ENCODE assay signal across 22 cellular contexts in the genomic region with DNA sequence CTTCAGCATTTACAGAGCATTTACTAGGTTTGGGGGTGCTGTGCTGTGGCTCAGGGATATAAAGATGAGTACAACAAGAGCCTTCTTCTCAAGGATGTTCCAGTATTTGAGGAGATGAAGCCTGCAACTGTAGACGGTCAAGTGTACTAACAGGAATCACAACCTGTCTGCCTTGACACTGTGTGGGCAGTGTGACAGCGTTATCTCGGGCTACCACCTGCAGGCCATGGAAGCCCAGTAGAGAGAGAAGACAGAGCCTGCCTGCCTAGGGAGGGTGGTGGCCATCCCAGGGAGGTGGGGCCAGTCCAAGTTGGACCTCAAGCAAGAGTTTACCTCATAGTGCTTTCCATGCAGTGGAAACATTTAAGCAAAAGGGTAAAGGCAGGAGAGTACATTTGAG.
DNase-seq lines count a peak whose midpoint lies in the region; ATAC-seq, FAIRE-seq and TF ChIP-seq lines count a peak whose summit lies in the region.
"Had no signal": no experiment of that assay in that cellular context is flagged by ENCODE, and none has a peak within 500 bp of the region (broad histone marks: within the 10 kb centered on the region; RNA-seq: fewer than 3 reads in every experiment).

No MANE protein-coding gene starts in this region.

- intact Hi-C loops in K562 (cut with micrococcal nuclease) (no loop called here), posterior vena cava (cut with DNase I) (no loop called here)

- H4K20me1 ChIP-seq in K562 (replicated peaks; ENCODE audit: control insufficient read depth, insufficient read depth, low read length) = 0 out of 2 replicates have a peak, but pooled peaks cover 3% of the 10 kb centered on the region
- H4K20me1 ChIP-seq: BLaER1 treated with 17β-estradiol and CSF1 and Interleukin-3, amounts not matched to agents 10 nM and 100 nM had no signal

- H3K9ac ChIP-seq in K562 (ENCODE audit: insufficient read depth in 1 of 2, low read depth in 2 of 2, low read length in 2 of 2) = no peak overlapping the region
- no peak overlapping the region for H3K9ac ChIP-seq in neuronal stem cell (ENCODE audit: low read depth, low read length, poor library complexity)
- H3K9ac ChIP-seq: BLaER1 treated with 17β-estradiol and CSF1 and Interleukin-3, amounts not matched to agents 10 nM and 100 nM had no signal

- no peak overlapping the region for H3K23ac ChIP-seq in neuronal stem cell (ENCODE audit: low read depth, low read length, poor library complexity)

- no peak overlapping the region for H2AFZ ChIP-seq in K562 (ENCODE audit: low read depth, low read length)
- H2AFZ ChIP-seq in neuronal stem cell (ENCODE audit: low read length) = no peak overlapping the region

- ATAC-seq in K562 (peak; percentile 99), GM21528 (IDR thresholded peaks at IDR 0.05; ENCODE audit: low FRiP score, unreplicated experiment) (no peak)
- ATAC-seq: A549; CD8-positive, alpha-beta T cell had no signal

- H3K36me3 ChIP-seq in K562 (ENCODE audit: control insufficient read depth, insufficient read depth, low read length) (no peaks in the 10 kb centered on the region), neuronal stem cell (replicated peaks in 1 of 2; ENCODE audit: control insufficient read depth in 2 of 2, insufficient read depth in 2 of 2, low read length in 2 of 2) (no peaks in the 10 kb centered on the region)
- H3K36me3 ChIP-seq: BLaER1 treated with 17β-estradiol and CSF1 and Interleukin-3, amounts not matched to agents 10 nM and 100 nM had no signal

- POLR2A ChIA-PET in K562 (lab: Yijun Ruan, JAX) = no interaction called here

- H3K14ac ChIP-seq in neuronal stem cell (ENCODE audit: low read length) = no peak overlapping the region

- H3K9me3 ChIP-seq in K562 (replicated peaks; ENCODE audit: control insufficient read depth, insufficient read depth, low read depth, low read length) (no peaks in the 10 kb centered on the region), neuronal stem cell (replicated peaks in 1 of 2; ENCODE audit: control insufficient read depth in 2 of 2, insufficient read depth in 1 of 2, low read depth in 1 of 2, low read length in 2 of 2) (no peaks in the 10 kb centered on the region)
- H3K9me3 ChIP-seq: A549, Caco-2 had no signal

- no peaks in the 10 kb centered on the region for H3K79me2 ChIP-seq in K562 (ENCODE audit: control insufficient read depth, insufficient read depth, low read length)

- no peak overlapping the region for H2BK120ac ChIP-seq in neuronal stem cell (ENCODE audit: low read depth, low read length)

- TF ChIP-seq RAD21 in K562 (CRISPR knock-in tag; conservative IDR thresholded peaks at IDR 0.05 in 1 of 2, IDR thresholded peaks at IDR 0.05 in 1 of 2) = peak in 1 of 2 experiments; percentile 52; a peak in 2 of 4 replicates

- H4K91ac ChIP-seq in neuronal stem cell (ENCODE audit: low read depth, low read length, poor library complexity) = peak overlapping the region; percentile 14

- H3K4me3 ChIP-seq in K562 (no peak overlapping the region), neuronal stem cell (ENCODE audit: low read length in 2 of 2) (no peak overlapping the region)
- H3K4me3 ChIP-seq: A549; BLaER1 treated with 17β-estradiol and CSF1 and Interleukin-3, amounts not matched to agents 10 nM and 100 nM; GM12878 had no signal

- H3K4me2 ChIP-seq in K562 (ENCODE audit: insufficient read depth, low read length) (no peak overlapping the region), neuronal stem cell (ENCODE audit: insufficient read depth, low read length, poor library complexity, severe bottlenecking) (no peak overlapping the region)
- H3K4me2 ChIP-seq: A549 had no signal

- H3K4me1 ChIP-seq in K562 (replicated peaks in 1 of 2; ENCODE audit: control insufficient read depth in 2 of 2, insufficient read depth in 2 of 2, low read length in 2 of 2) (peaks cover 11 to 19% of the 10 kb centered on the region in 2 experiments; a peak in 3 of 5 replicates), neuronal stem cell (ENCODE audit: control insufficient read depth in 2 of 2, insufficient read depth in 1 of 2, low read depth in 1 of 2, low read length in 2 of 2) (no peaks in the 10 kb centered on the region)
- H3K4me1 ChIP-seq: A549, Caco-2 had no signal

- WGBS in K562 (ENCODE audit: insufficient coverage, low coverage, missing lambda C conversion rate) = 0% methylated on average over 3 of the region's 3 CpGs
- no CpG with 5 or more reads among the region's 3 CpGs for WGBS in neuronal stem cell (ENCODE audit: extremely low coverage in 2 of 2, insufficient read length in 2 of 2, insufficient replicate concordance in 1 of 2), 2 donors

- no peak overlapping the region for H3K27ac ChIP-seq in K562 (ENCODE audit: extremely low read depth, low read depth, low read length)
- H3K27ac ChIP-seq in neuronal stem cell (replicated peaks; ENCODE audit: low read length) = no peak overlapping the region
- H3K27ac ChIP-seq: A549; BLaER1 treated with 17β-estradiol and CSF1 and Interleukin-3, amounts not matched to agents 10 nM and 100 nM; C4-2B had no signal

- no peaks in the 10 kb centered on the region for H3K9me1 ChIP-seq in K562 (ENCODE audit: control insufficient read depth, insufficient read depth, low read length)

- H2BK5ac ChIP-seq in neuronal stem cell (ENCODE audit: low read length) = no peak overlapping the region

- BruUV-seq in K562 (replicated peaks; lab: Mats Ljungman, UMichigan) = no TSS peak

- no peaks in the 10 kb centered on the region for H3K79me1 ChIP-seq in neuronal stem cell (ENCODE audit: low read depth, low read length)

- no peak overlapping the region for H3K18ac ChIP-seq in neuronal stem cell (ENCODE audit: low read length)

- CTCF ChIA-PET in K562 (lab: Yijun Ruan, JAX; ENCODE audit: low intra/inter-chr PET ratio) = no interaction called here

- H3K4ac ChIP-seq in neuronal stem cell (ENCODE audit: low read length) = no peak overlapping the region

- peak; percentile 98 for FAIRE-seq in K562 (lab: Jason Lieb, UNC)
- FAIRE-seq: A549, D721Med, GM12878, GM12892, GM18507 had no signal

- H2AK5ac ChIP-seq in neuronal stem cell (ENCODE audit: low read depth, low read length) = no peak overlapping the region

- H2BK12ac ChIP-seq in neuronal stem cell (ENCODE audit: low read length) = no peak overlapping the region

- in situ Hi-C loops in K562 (cut with MboI) = no loop called here

- no peak for TF ChIP-seq POLR2A in K562 (conservative IDR thresholded peaks at IDR 0.05)

- no peak overlapping the region for H2BK15ac ChIP-seq in neuronal stem cell (ENCODE audit: low read length)

- no peak overlapping the region for H4K8ac ChIP-seq in neuronal stem cell (ENCODE audit: low read depth, low read length)

- peak; percentile 16 to 44 (median 34); a peak in 3 of 6 replicates for TF ChIP-seq CTCF in K562 (IDR thresholded peaks at IDR 0.05 in 2 of 3, conservative IDR thresholded peaks at IDR 0.05 in 1 of 3; ENCODE audit: insufficient read depth in 2 of 3, low read depth in 1 of 3, low read length in 3 of 3)

- H3K27me3 ChIP-seq in K562 (ENCODE audit: control insufficient read depth in 2 of 2, insufficient read depth in 2 of 2, low read length in 2 of 2) (peaks cover 6% of the 10 kb centered on the region in 2 experiments; a peak in 4 of 5 replicates), neuronal stem cell (ENCODE audit: control insufficient read depth in 3 of 3, insufficient read depth in 3 of 3, low read depth in 1 of 3, low read length in 3 of 3) (no peaks in the 10 kb centered on the region)
- H3K27me3 ChIP-seq: BLaER1 treated with 17β-estradiol and CSF1 and Interleukin-3, amounts not matched to agents 10 nM and 100 nM had no signal

- DNase-seq in K562 (ENCODE audit: extremely low read depth in 1 of 4, low spot score in 3 of 4) = peak; percentile 81 to 90 (median 86)
- no peak for DNase-seq in neuronal stem cell (ENCODE audit: low spot score)
- DNase-seq in NCI-H524 (lab: John Stamatoyannopoulos, UW) = no peak
- no peak for DNase-seq in posterior vena cava (ENCODE audit: low spot score)
- DNase-seq: 8988T; AML-193; Caco-2; Calu3; CD4-positive, alpha-beta T cell; CD8-positive, alpha-beta T cell; DMS79; DND-41; EL; GDM1 had no signal

- peak; percentile 69; the same call in 1 of the 2 replicates for TF ChIP-seq EP300 in K562 (IDR thresholded peaks at IDR 0.05; ENCODE audit: low read length)

TF ChIP-seq in K562, 482 proteins besides CTCF, POLR2A, EP300 and RAD21 (continues in another document):
- TF ChIP-seq HDAC8 (tag; IDR thresholded peaks at IDR 0.05) = no peak
- TF ChIP-seq CBX8 (IDR thresholded peaks at IDR 0.05; ENCODE audit: borderline replicate concordance, extremely low read depth, low read depth, low read length, poor library complexity, severe bottlenecking) = no peak
- TF ChIP-seq, protein P1, sequence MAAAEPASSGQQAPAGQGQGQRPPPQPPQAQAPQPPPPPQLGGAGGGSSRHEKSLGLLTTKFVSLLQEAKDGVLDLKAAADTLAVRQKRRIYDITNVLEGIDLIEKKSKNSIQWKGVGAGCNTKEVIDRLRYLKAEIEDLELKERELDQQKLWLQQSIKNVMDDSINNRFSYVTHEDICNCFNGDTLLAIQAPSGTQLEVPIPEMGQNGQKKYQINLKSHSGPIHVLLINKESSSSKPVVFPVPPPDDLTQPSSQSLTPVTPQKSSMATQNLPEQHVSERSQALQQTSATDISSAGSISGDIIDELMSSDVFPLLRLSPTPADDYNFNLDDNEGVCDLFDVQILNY (CRISPR knock-in tag; IDR thresholded peaks at IDR 0.05) = no peak
- TF ChIP-seq, protein P2, sequence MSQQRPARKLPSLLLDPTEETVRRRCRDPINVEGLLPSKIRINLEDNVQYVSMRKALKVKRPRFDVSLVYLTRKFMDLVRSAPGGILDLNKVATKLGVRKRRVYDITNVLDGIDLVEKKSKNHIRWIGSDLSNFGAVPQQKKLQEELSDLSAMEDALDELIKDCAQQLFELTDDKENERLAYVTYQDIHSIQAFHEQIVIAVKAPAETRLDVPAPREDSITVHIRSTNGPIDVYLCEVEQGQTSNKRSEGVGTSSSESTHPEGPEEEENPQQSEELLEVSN (IDR thresholded peaks at IDR 0.05; ENCODE audit: borderline replicate concordance in 1 of 2, extremely low read depth in 1 of 2, insufficient read depth in 1 of 2, insufficient read length in 1 of 2, low read depth in 1 of 2, low read length in 1 of 2, poor library complexity in 1 of 2, severe bottlenecking in 1 of 2) = no peak
- TF ChIP-seq ZNF384 (IDR thresholded peaks at IDR 0.05; ENCODE audit: low read depth, low read length) = no peak
- TF ChIP-seq SNIP1 (IDR thresholded peaks at IDR 0.05; ENCODE audit: low read depth) = no peak

Comparison
In these comparisons a context has a peak if more than half of its experiments do, and no peak if none do; other contexts are left out.
1. DNase-seq: peak in K562 (4 of 4); none in neuronal stem cell (single experiment), NCI-H524 (0 of 2) and posterior vena cava (single experiment).